ENCODE assay signal across 20 cellular contexts in the genomic region with DNA sequence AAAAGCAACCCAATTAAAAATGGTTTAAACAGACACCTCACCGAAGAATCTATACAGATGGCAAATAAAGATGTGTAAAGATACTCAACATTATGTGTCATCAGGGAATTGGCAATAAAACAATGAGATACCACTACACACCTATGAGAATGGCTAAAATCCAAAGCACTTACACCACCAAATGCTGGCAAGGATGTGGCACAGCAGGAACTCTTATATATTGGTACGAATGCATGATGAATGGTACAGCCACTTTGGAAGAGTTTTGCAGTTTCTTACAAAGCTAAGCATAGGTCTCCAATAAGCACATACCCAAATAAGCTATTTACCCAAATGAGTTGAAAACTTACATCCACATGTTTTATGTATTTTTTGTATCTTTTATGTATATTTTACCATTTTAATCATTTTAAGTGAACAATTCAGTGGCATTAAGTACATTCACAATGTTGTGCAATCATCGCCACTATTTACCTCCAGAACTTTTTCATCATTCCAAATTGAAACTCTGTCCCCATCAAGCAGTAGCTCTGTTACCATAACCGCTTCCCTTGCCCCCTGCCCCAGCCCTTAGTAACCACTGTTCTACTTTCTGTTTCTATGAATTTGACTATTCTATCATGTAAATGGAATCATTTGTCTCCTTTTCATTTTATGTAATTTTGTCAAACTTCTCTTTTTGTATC. TPM values are rescaled to one million over a fixed set of nuclear protein-coding genes. Genes with fewer than 3 reads are reported as not detected.
A peak's percentile ranks its signal among the peaks of the same experiment; 100 is the strongest.
DNase-seq lines count a peak whose midpoint lies in the region; ATAC-seq, FAIRE-seq and TF ChIP-seq lines count a peak whose summit lies in the region.
"Had no signal": no experiment of that assay in that cellular context is flagged by ENCODE, and none has a peak within 500 bp of the region (broad histone marks: within the 10 kb centered on the region; RNA-seq: fewer than 3 reads in every experiment).

No MANE protein-coding gene starts in this region.

- no peak overlapping the region for H3K4me3 Mint-ChIP-seq in activated T-helper 17 cell treated with anti-CD3 and anti-CD28 coated beads, Interleukin-2, amount 50 U/mL, for 72 hours
- no peak overlapping the region for H3K4me3 Mint-ChIP-seq in neural progenitor cell
- H3K4me3 Mint-ChIP-seq: CD4-positive, alpha-beta T cell; T-cell had no signal

- peak overlapping the region; percentile 59 for H2AFZ ChIP-seq in neural progenitor cell (replicated peaks)

- H3K36me3 Mint-ChIP-seq in activated T-helper 17 cell treated with anti-CD3 and anti-CD28 coated beads, Interleukin-2, amount 50 U/mL, for 72 hours (ENCODE audit: low read depth): no peaks in the 10 kb centered on the region
- no peaks in the 10 kb centered on the region for H3K36me3 Mint-ChIP-seq in neural progenitor cell
- H3K36me3 Mint-ChIP-seq: T-cell had no signal

- H3K4me3 ChIP-seq in neural progenitor cell: no peak overlapping the region
- H3K4me3 ChIP-seq: SK-N-MC had no signal

- no peak overlapping the region for H3K27ac ChIP-seq in neural progenitor cell
- H3K27ac ChIP-seq: SK-N-MC had no signal

- peaks cover 9% of the 10 kb centered on the region for H3F3A ChIP-seq in neural progenitor cell (ENCODE audit: low read depth)

- no peaks in the 10 kb centered on the region for H3K9me3 Mint-ChIP-seq in activated T-helper 17 cell treated with anti-CD3 and anti-CD28 coated beads, Interleukin-2, amount 50 U/mL, for 72 hours
- H3K9me3 Mint-ChIP-seq in neural progenitor cell: no peaks in the 10 kb centered on the region
- H3K9me3 Mint-ChIP-seq: CD4-positive, alpha-beta T cell had no signal

- peaks cover 12% of the 10 kb centered on the region for H3K4me1 ChIP-seq in neural progenitor cell

- H3K4me2 ChIP-seq in neural progenitor cell: no peak overlapping the region

- no peaks in the 10 kb centered on the region for H4K20me1 ChIP-seq in neural progenitor cell (ENCODE audit: low read depth)

- H3K79me2 ChIP-seq in neural progenitor cell (ENCODE audit: low read depth): no peaks in the 10 kb centered on the region

- H3K27ac Mint-ChIP-seq in activated T-helper 17 cell treated with anti-CD3 and anti-CD28 coated beads, Interleukin-2, amount 50 U/mL, for 72 hours: no peak overlapping the region
- H3K27ac Mint-ChIP-seq in neural progenitor cell: no peak overlapping the region
- H3K27ac Mint-ChIP-seq: CD4-positive, alpha-beta T cell; T-cell had no signal

- DNase-seq in NCI-H2171 treated with DMSO at 0.1 percent for 48 hours (lab: John Stamatoyannopoulos, UW) (peak; percentile 44), NCI-H2171 (lab: John Stamatoyannopoulos, UW) (no peak), LoVo (ENCODE audit: low spot score) (peak; percentile 63), neural progenitor cell (ENCODE audit: low spot score) (no peak), frontal cortex (ENCODE audit: low spot score in 2 of 2) (no peak), GM03348 (ENCODE audit: low spot score) (no peak), GM10266 (ENCODE audit: extremely low spot score) (no peak)
- DNase-seq: ACHN; Calu3; CD4-positive, alpha-beta T cell; DMS79; GOT3; Karpas-422; MV-4-11; NCI-H146; NCI-H2107; T-cell had no signal

- H3K36me3 ChIP-seq in neural progenitor cell: no peaks in the 10 kb centered on the region

- H3K27me3 Mint-ChIP-seq in activated T-helper 17 cell treated with anti-CD3 and anti-CD28 coated beads, Interleukin-2, amount 50 U/mL, for 72 hours: no peaks in the 10 kb centered on the region
- H3K27me3 Mint-ChIP-seq in neural progenitor cell (ENCODE audit: insufficient read depth, low read depth): peaks cover 3% of the 10 kb centered on the region

- H3K9ac ChIP-seq in neural progenitor cell: no peak overlapping the region

- TF ChIP-seq CTCF in neural progenitor cell (IDR thresholded peaks at IDR 0.05): no peak
- no peak for TF ChIP-seq CTCF in GM10266 (IDR thresholded peaks at IDR 0.05; ENCODE audit: control insufficient read depth, insufficient read depth, low read depth, missing control alignments)

- no peaks in the 10 kb centered on the region for H3K9me3 ChIP-seq in neural progenitor cell (ENCODE audit: low read depth)

- peak; percentile 37 for ATAC-seq in activated T-helper 17 cell treated with anti-CD3 and anti-CD28 coated beads, Interleukin-2, amount 50 U/mL, for 72 hours (replicated peaks)
- ATAC-seq: Right ventricle myocardium inferior, T-cell had no signal

- H3K27me3 ChIP-seq in neural progenitor cell: no peaks in the 10 kb centered on the region

- peaks cover 10% of the 10 kb centered on the region for H3K4me1 Mint-ChIP-seq in activated T-helper 17 cell treated with anti-CD3 and anti-CD28 coated beads, Interleukin-2, amount 50 U/mL, for 72 hours
- peaks cover 20% of the 10 kb centered on the region for H3K4me1 Mint-ChIP-seq in neural progenitor cell

- no peak for FAIRE-seq in frontal cortex (lab: Jason Lieb, UNC)

RNA-seq across cellular contexts. Expression of a gene that starts 6.7 kb away (rescaled TPM):
- total RNA-seq in activated T-helper 17 cell treated with anti-CD3 and anti-CD28 coated beads, Interleukin-2, amount 50 U/mL, for 72 hours: 10 to 100 TPM; 14.9 to 26.7 TPM
- 126 and 138 TPM in 2 replicates for total RNA-seq in neural progenitor cell (ENCODE audit: low replicate concordance)
- 67.7 TPM for total RNA-seq in frontal cortex

Comparison
In these comparisons a context has a peak if more than half of its experiments do, and no peak if none do; other contexts are left out.
1. DNase-seq: peak in NCI-H2171 treated with DMSO at 0.1 percent for 48 hours (single experiment) and LoVo (single experiment); none in NCI-H2171 (single experiment), neural progenitor cell (single experiment), frontal cortex (0 of 2), GM03348 (single experiment) and GM10266 (single experiment).